In genomic region chr1:225735252-225736149, GRCh38 we compare ENCODE assay signal across 2 cellular contexts.
A peak's percentile ranks its signal among the peaks of the same experiment; 100 is the strongest.
TF ChIP-seq lines count a peak whose summit lies in the region.

No MANE protein-coding gene starts in this region.

TF ChIP-seq in K562, 482 proteins besides CTCF, POLR2A, EP300 and RAD21 (continued from another document):
- TF ChIP-seq E4F1 (CRISPR knock-in tag; IDR thresholded peaks at IDR 0.05; ENCODE audit: borderline replicate concordance) (no peak), ATF1 (CRISPR knock-in tag; IDR thresholded peaks at IDR 0.05) (no peak), ATF1 (tag; IDR thresholded peaks at IDR 0.05) (0 out of 2 replicates have a peak, but pooled peaks have one; percentile 10), NFIC (IDR thresholded peaks at IDR 0.05) (peak; percentile 46)
TF ChIP-seq in K562: peak in this region for 3.

TF ChIP-seq in liver, 16 proteins besides CTCF, POLR2A, EP300 and RAD21 (continued from another document):
- TF ChIP-seq SP1 (IDR thresholded peaks at IDR 0.05) (peak; percentile 47), GABPA (IDR thresholded peaks at IDR 0.05 in 1 of 2, conservative IDR thresholded peaks at IDR 0.05 in 1 of 2) (no peak), RXRA (IDR thresholded peaks at IDR 0.05) (peak in 1 of 2 donors; percentile 55), ZBTB33 (IDR thresholded peaks at IDR 0.05) (no peak), YY1 (IDR thresholded peaks at IDR 0.05) (peak; percentile 77), ATF3 (IDR thresholded peaks at IDR 0.05) (peak; percentile 59)
